20 cellular contexts compared by ENCODE assay signal in genomic region chr3:8652323-8652987, GRCh38. TPM values are rescaled to one million over a fixed set of nuclear protein-coding genes. Genes with fewer than 3 reads are reported as not detected.
DNase-seq lines count a peak whose midpoint lies in the region; ATAC-seq, FAIRE-seq and TF ChIP-seq lines count a peak whose summit lies in the region.
"Had no signal": no experiment of that assay in that cellular context is flagged by ENCODE, and none has a peak within 500 bp of the region (broad histone marks: within the 10 kb centered on the region; RNA-seq: fewer than 3 reads in every experiment).

No MANE protein-coding gene starts in this region.

- WGBS in HepG2 (ENCODE audit: low lambda C conversion rate), result 50% methylated on average over 2 of the region's 2 CpGs
- WGBS in right lobe of liver (ENCODE audit: insufficient coverage, low coverage, low lambda C conversion rate, missing lambda C conversion rate), result 70% methylated on average over 2 of the region's 2 CpGs

- no peaks in the 10 kb centered on the region for H4K20me1 ChIP-seq in HepG2 (ENCODE audit: insufficient read depth, low read length)

- H3K36me3 ChIP-seq in HepG2 (replicated peaks in 1 of 2; ENCODE audit: control insufficient read depth in 1 of 2, insufficient read depth in 2 of 2, low read length in 2 of 2) (peaks cover 0 to 5% of the 10 kb centered on the region in 2 experiments; a peak in 1 of 5 replicates), right lobe of liver (no peaks in the 10 kb centered on the region), mucosa of descending colon (ENCODE audit: low read depth) (no peaks in the 10 kb centered on the region)

- no peak overlapping the region for H3K27ac Mint-ChIP-seq in activated CD4-positive, alpha-beta T cell treated with anti-CD3 and anti-CD28 coated beads for 36 hours
- H3K27ac Mint-ChIP-seq: CD8-positive, alpha-beta memory T cell had no signal

- TF ChIP-seq EP300 in HepG2 (IDR thresholded peaks at IDR 0.05; ENCODE audit: low read depth in 2 of 2, low read length in 2 of 2), result no peak
- TF ChIP-seq EP300 in HepG2 (CRISPR knock-in tag; IDR thresholded peaks at IDR 0.05; ENCODE audit: borderline replicate concordance), result no peak

- POLR2A ChIA-PET in HepG2 (lab: Yijun Ruan, JAX), result interaction anchor here (1.0 to 3.9 kb wide), 5 partner anchors 9 to 312 kb away, joined by 3 to 20 read pairs (median 4); no protein-coding TSS in a partner anchor
- POLR2A ChIA-PET in activated CD4-positive, alpha-beta T cell treated with anti-CD3 and anti-CD28 coated beads for 36 hours (lab: Charles Lee), result no interaction called here

- peaks cover 100% of the 10 kb centered on the region for H3K4me1 ChIP-seq in HepG2 (ENCODE audit: insufficient read depth, low read length)
- no peaks in the 10 kb centered on the region for H3K4me1 ChIP-seq in right lobe of liver
- no peaks in the 10 kb centered on the region for H3K4me1 ChIP-seq in mucosa of descending colon (ENCODE audit: low read depth)

- peak overlapping the region; percentile 77 for H3K9ac ChIP-seq in HepG2 (ENCODE audit: insufficient read depth, low read depth, low read length)

- H3K27me3 ChIP-seq in HepG2 (ENCODE audit: control insufficient read depth in 1 of 2, insufficient read depth in 2 of 2, low read length in 2 of 2), result no peaks in the 10 kb centered on the region
- no peaks in the 10 kb centered on the region for H3K27me3 ChIP-seq in right lobe of liver

- TF ChIP-seq RAD21 in HepG2 (CRISPR knock-in tag; IDR thresholded peaks at IDR 0.05), result no peak

- peak overlapping the region; percentile 92 for H3K4me2 ChIP-seq in HepG2 (ENCODE audit: low read depth, low read length)

- no peak for TF ChIP-seq CTCF in HepG2 (CRISPR knock-in tag; IDR thresholded peaks at IDR 0.05)
- TF ChIP-seq CTCF in right lobe of liver (IDR thresholded peaks at IDR 0.05), result no peak
- TF ChIP-seq CTCF in VCaP (conservative IDR thresholded peaks at IDR 0.05), result no peak
- TF ChIP-seq CTCF in mucosa of descending colon (IDR thresholded peaks at IDR 0.05), result no peak

- H3K9me3 Mint-ChIP-seq in activated CD4-positive, alpha-beta T cell treated with anti-CD3 and anti-CD28 coated beads for 36 hours (ENCODE audit: low read depth), result no peaks in the 10 kb centered on the region

- H3K27me3 Mint-ChIP-seq in activated CD4-positive, alpha-beta T cell treated with anti-CD3 and anti-CD28 coated beads for 36 hours, result peaks cover 17% of the 10 kb centered on the region

- no peak overlapping the region for H3K4me3 Mint-ChIP-seq in activated CD4-positive, alpha-beta T cell treated with anti-CD3 and anti-CD28 coated beads for 36 hours
- H3K4me3 Mint-ChIP-seq: CD8-positive, alpha-beta memory T cell had no signal

- H2AFZ ChIP-seq in HepG2 (ENCODE audit: low read length), result no peak overlapping the region

- peaks cover 41% of the 10 kb centered on the region for H3K79me2 ChIP-seq in HepG2 (ENCODE audit: insufficient read depth, low read length)

- TSS peak; percentile 66 for BruUV-seq in HepG2 (replicated peaks; lab: Mats Ljungman, UMichigan)

- ATAC-seq in HepG2 (no peak), right lobe of liver (no peak), mucosa of descending colon (peak; percentile 79)
- no peak for ATAC-seq in activated CD4-positive, alpha-beta T cell treated with anti-CD3 and anti-CD28 coated beads for 36 hours
- ATAC-seq: HCT116 had no signal

- DNase-seq in HepG2 (ENCODE audit: low spot score) (no peak), right lobe of liver (no peak), mucosa of descending colon (no peak), NCI-H526 treated with DMSO at 0.1 percent for 48 hours (lab: John Stamatoyannopoulos, UW) (no peak), pons (ENCODE audit: low spot score) (no peak)
- no peak for DNase-seq in activated CD4-positive, alpha-beta T cell treated with anti-CD3 and anti-CD28 coated beads for 36 hours
- DNase-seq: CD8-positive, alpha-beta memory T cell; DMS79; GOT3; Kasumi-1; NCI-H1048; NCI-H1417 treated with DMSO at 0.1 percent for 48 hours; NCI-H187; NCI-H446 treated with DMSO at 0.1 percent for 48 hours; SIG-M5 had no signal

- H3K9me3 ChIP-seq in HepG2 (ENCODE audit: low read length), result no peaks in the 10 kb centered on the region
- H3K9me3 ChIP-seq in right lobe of liver, result no peaks in the 10 kb centered on the region
- H3K9me3 ChIP-seq in mucosa of descending colon, result no peaks in the 10 kb centered on the region

- in situ Hi-C loops in HepG2 (cut with HindIII; ENCODE audit: extremely low pct_ligation_motif_present, low pct_unique_long_range_greater_than_20kb), result no loop called here

- H3K36me3 Mint-ChIP-seq in activated CD4-positive, alpha-beta T cell treated with anti-CD3 and anti-CD28 coated beads for 36 hours (ENCODE audit: low read depth), result no peaks in the 10 kb centered on the region
- H3K36me3 Mint-ChIP-seq: CD8-positive, alpha-beta memory T cell had no signal

- no peak for FAIRE-seq in HepG2 (lab: Jason Lieb, UNC)
- FAIRE-seq: A204.1, GM19239 had no signal

- H3K27ac ChIP-seq in HepG2 (ENCODE audit: extremely low read length, insufficient read depth, low read length) (peak overlapping the region; percentile 83), right lobe of liver (no peak overlapping the region), VCaP (peak overlapping the region; percentile 87)
- H3K27ac ChIP-seq: C4-2B had no signal

- H3K4me3 ChIP-seq in HepG2 (replicated peaks in 1 of 3; ENCODE audit: insufficient read depth in 1 of 3, low read depth in 2 of 3, low read length in 3 of 3) (peak overlapping the region in 1 of 3 experiments; percentile 71; a peak in 1 of 6 replicates), right lobe of liver (no peak overlapping the region), mucosa of descending colon (no peak overlapping the region)

- TF ChIP-seq POLR2A in HepG2 (IDR thresholded peaks at IDR 0.05; ENCODE audit: insufficient read depth in 1 of 2, low read depth in 2 of 2, low read length in 2 of 2) (no peak), right lobe of liver (IDR thresholded peaks at IDR 0.05) (no peak)

- H3K4me1 Mint-ChIP-seq in activated CD4-positive, alpha-beta T cell treated with anti-CD3 and anti-CD28 coated beads for 36 hours, result no peaks in the 10 kb centered on the region
- H3K4me1 Mint-ChIP-seq: CD8-positive, alpha-beta memory T cell had no signal

- intact Hi-C loops in HepG2 (cut with micrococcal nuclease; ENCODE audit: unreplicated experiment) (no loop called here), right lobe of liver (cut with DNase I) (no loop called here), mucosa of descending colon (cut with DNase I, micrococcal nuclease) (no loop called here)
- intact Hi-C loops in activated CD4-positive, alpha-beta T cell treated with anti-CD3 and anti-CD28 coated beads for 36 hours (cut with DNase I, micrococcal nuclease), result no loop called here

- CTCF ChIA-PET in HepG2 (lab: Yijun Ruan, JAX; ENCODE audit: low intra/inter-chr PET ratio, low total read pairs), result no interaction called here
- CTCF ChIA-PET in activated CD4-positive, alpha-beta T cell treated with anti-CD3 and anti-CD28 coated beads for 36 hours (lab: Charles Lee), result no interaction called here

TF ChIP-seq in HepG2, 621 proteins besides CTCF, POLR2A, EP300 and RAD21 (continues in another document):
- TF ChIP-seq ATAD3A (CRISPR knock-in tag; IDR thresholded peaks at IDR 0.05) (no peak), PRPF4 (IDR thresholded peaks at IDR 0.05; ENCODE audit: low read depth, low read length, poor library complexity, severe bottlenecking) (no peak), HDAC1 (CRISPR knock-in tag; IDR thresholded peaks at IDR 0.05) (no peak), ATF7-NPFF (CRISPR knock-in tag; IDR thresholded peaks at IDR 0.05; ENCODE audit: low read depth) (no peak), MTA1 (CRISPR knock-in tag; IDR thresholded peaks at IDR 0.05; ENCODE audit: borderline replicate concordance) (no peak)
- TF ChIP-seq, protein P1, sequence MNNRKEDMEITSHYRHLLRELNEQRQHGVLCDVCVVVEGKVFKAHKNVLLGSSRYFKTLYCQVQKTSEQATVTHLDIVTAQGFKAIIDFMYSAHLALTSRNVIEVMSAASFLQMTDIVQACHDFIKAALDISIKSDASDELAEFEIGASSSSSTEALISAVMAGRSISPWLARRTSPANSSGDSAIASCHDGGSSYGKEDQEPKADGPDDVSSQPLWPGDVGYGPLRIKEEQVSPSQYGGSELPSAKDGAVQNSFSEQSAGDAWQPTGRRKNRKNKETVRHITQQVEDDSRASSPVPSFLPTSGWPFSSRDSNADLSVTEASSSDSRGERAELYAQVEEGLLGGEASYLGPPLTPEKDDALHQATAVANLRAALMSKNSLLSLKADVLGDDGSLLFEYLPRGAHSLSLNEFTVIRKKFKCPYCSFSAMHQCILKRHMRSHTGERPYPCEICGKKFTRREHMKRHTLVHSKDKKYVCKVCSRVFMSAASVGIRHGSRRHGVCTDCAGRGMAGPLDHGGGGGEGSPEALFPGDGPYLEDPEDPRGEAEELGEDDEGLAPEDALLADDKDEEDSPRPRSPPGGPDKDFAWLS (CRISPR knock-in tag; IDR thresholded peaks at IDR 0.05; ENCODE audit: borderline replicate concordance), result no peak

RNA-seq across cellular contexts. Expression of gene SSUH2, which starts 7.9 kb away (rescaled TPM):
- total RNA-seq in HepG2 (2016; rRNA removed; fragmentation: Illumina TruSeq; extraction: Trizol) (36.2 and 38.1 TPM in 2 replicates), right lobe of liver (1 to 10 TPM in 4 of 6 experiments, under 1 TPM in 1, not detected in 1; 0.09 to 2.0 (median 1.1) TPM), mucosa of descending colon (1 to 10 TPM; 3.7 to 5.3 (median 4.5) TPM)
- 18.7 and 20.4 TPM in 2 replicates for total RNA-seq in HepG2 (2016; cell fraction: cytosol; rRNA removed; fragmentation: Illumina TruSeq; extraction: Trizol; ENCODE audit: low read depth)
- 34.9 and 39.3 TPM in 2 replicates for total RNA-seq in HepG2 (2016; cell fraction: insoluble cytoplasmic fraction; rRNA removed; fragmentation: Illumina TruSeq; extraction: Trizol)
- 36.1 and 39.1 TPM in 2 replicates for total RNA-seq in HepG2 (2016; cell fraction: membrane; rRNA removed; fragmentation: Illumina TruSeq; extraction: Trizol)
- 27.0 and 32.8 TPM in 2 replicates for total RNA-seq in HepG2 (2016; cell fraction: nucleus; rRNA removed; fragmentation: Illumina TruSeq; extraction: Trizol)
- 125 and 136 TPM in 2 replicates for polyA plus RNA-seq in HepG2 (2011; rRNA removed)
- 88.0 and 109 TPM in 2 replicates for polyA plus RNA-seq in HepG2 (2011; cell fraction: cytosol; rRNA removed)
- polyA plus RNA-seq in HepG2 (2011; cell fraction: nucleus; rRNA removed), result 335 and 419 TPM in 2 replicates
- polyA plus RNA-seq in HepG2 (2012), result 46.9 and 59.9 TPM in 2 replicates
- polyA plus RNA-seq in HepG2 (2016; cell fraction: cytosol; fragmentation: Illumina TruSeq; extraction: Trizol; ENCODE audit: low read depth), result 25.2 and 30.9 TPM in 2 replicates
- polyA plus RNA-seq in HepG2 (2016; cell fraction: insoluble cytoplasmic fraction; fragmentation: Illumina TruSeq; extraction: Trizol; ENCODE audit: low read depth), result 49.3 and 54.5 TPM in 2 replicates
- 43.5 and 51.8 TPM in 2 replicates for polyA plus RNA-seq in HepG2 (2016; cell fraction: membrane; fragmentation: Illumina TruSeq; extraction: Trizol; ENCODE audit: low read depth)
- 77.3 and 79.0 TPM in 2 replicates for polyA plus RNA-seq in HepG2 (2016; cell fraction: nucleus; fragmentation: Illumina TruSeq; extraction: Trizol; ENCODE audit: insufficient read depth, low read depth)
- 2.2 and 130 TPM in 2 replicates for polyA minus RNA-seq in HepG2 (2011; rRNA and poly(A)+ RNA removed; ENCODE audit: low replicate concordance)
- 39.6 and 44.4 TPM in 2 replicates for polyA minus RNA-seq in HepG2 (2011; cell fraction: cytosol; rRNA and poly(A)+ RNA removed)
- polyA minus RNA-seq in HepG2 (2011; cell fraction: nucleus; rRNA and poly(A)+ RNA removed), result 64.2 and 69.1 TPM in 2 replicates
- under 1 TPM; 0.09 to 0.11 TPM for total RNA-seq in activated CD4-positive, alpha-beta T cell treated with anti-CD3 and anti-CD28 coated beads for 36 hours
- total RNA-seq: CD8-positive, alpha-beta memory T cell had no signal
- polyA plus RNA-seq: CD8-positive, alpha-beta memory T cell had no signal

Comparison
In these comparisons a context has a peak if more than half of its experiments do, and no peak if none do; other contexts are left out.
1. H3K27ac ChIP-seq: peak in HepG2 (single experiment) and VCaP (single experiment); none in right lobe of liver (0 of 3).